ENCODE assay signal across 1 cellular context in the genomic region with DNA sequence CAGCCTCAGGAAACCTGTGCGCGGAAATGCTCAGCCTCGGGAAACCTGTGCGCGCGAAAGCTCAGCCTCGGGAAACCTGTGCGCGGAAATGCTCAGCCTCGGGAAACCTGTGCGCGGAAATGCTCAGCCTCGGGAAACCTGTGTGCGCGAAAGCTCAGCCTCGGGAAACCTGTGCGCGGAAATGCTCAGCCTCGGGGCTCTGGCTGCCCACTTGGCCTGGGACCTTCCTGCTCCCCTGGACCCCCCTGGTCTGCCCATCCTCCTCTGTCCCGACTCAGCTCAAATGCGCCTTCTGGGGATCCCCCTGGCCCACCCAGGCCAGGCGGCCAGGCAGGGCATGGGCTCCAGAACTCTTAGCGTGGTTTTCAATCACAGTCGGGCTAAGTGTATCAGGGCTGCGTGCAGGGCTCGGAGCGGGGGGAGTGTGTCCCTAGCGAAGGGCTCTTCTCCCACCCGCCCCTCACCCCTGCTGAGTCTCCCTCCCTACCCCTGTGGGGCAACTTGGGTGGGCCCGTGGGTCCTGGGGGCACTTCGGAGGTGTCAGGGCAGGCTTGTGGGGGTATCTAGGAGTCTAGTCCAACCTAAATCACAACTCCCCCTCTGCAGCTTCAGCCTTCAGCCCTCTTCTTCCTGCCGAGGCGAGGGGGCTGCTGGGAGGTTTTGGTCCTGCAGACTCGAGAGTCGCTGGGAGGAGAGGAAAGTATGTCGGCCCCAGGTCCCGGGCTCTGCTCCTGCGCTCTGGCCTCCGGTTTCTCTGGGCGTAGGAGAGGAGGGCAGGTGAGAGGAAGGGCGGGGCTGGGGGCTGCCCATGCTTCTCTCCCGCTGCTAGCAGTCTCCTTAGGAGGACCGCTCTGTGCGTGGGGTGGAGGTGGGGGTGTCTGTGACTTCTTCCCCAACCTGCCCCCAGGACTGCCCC.
TF ChIP-seq lines count a peak whose summit lies in the region.

No MANE protein-coding gene starts in this region.

TF ChIP-seq in A549, 52 proteins besides CTCF, POLR2A, EP300 and RAD21 (continued from another document):
- TF ChIP-seq GATA3 (IDR thresholded peaks at IDR 0.05; ENCODE audit: borderline replicate concordance) (no peak), RNF2 (IDR thresholded peaks at IDR 0.05; ENCODE audit: borderline replicate concordance, low read depth) (no peak), KDM1A (IDR thresholded peaks at IDR 0.05; ENCODE audit: low read depth) (no peak), EHF (CRISPR knock-in tag; IDR thresholded peaks at IDR 0.05) (no peak)
